ENCODE assay signal across 1 cellular context in the genomic region with DNA sequence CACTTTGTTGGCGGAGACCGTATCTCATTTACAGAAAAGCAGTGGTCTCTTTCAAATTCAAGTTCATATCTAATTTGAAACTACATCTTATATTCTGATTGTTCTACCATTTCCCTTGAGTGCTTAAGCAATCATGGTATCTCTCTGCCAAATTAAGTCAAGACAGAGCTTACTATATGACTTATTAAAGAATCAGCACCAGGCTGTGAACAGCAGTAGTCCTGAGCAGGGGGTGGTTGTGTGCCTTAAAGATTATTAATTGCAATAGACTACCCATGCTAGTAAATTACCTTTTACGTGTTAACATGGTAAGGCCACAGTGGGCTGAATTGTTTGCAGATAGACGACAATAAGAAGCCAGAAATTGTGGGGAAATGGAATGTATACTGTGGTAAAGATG.
TF ChIP-seq lines count a peak whose summit lies in the region.

No MANE protein-coding gene starts in this region.

TF ChIP-seq in IMR-90, 13 proteins besides CTCF, POLR2A, EP300 and RAD21 (continued from another document):
- TF ChIP-seq MXI1 (IDR thresholded peaks at IDR 0.05; ENCODE audit: borderline replicate concordance, low read depth, low read length) (no peak), USF2 (IDR thresholded peaks at IDR 0.05; ENCODE audit: low read depth, low read length) (no peak), RCOR1 (IDR thresholded peaks at IDR 0.05; ENCODE audit: insufficient replicate concordance, low read length) (no peak), BHLHE40 (IDR thresholded peaks at IDR 0.05; ENCODE audit: low read depth, low read length) (no peak), FOS (IDR thresholded peaks at IDR 0.05; ENCODE audit: low read depth, low read length) (no peak), CHD1 (IDR thresholded peaks at IDR 0.05; ENCODE audit: low read depth, low read length) (no peak), CEBPB (IDR thresholded peaks at IDR 0.05; ENCODE audit: low read depth, low read length) (no peak), RFX5 (IDR thresholded peaks at IDR 0.05; ENCODE audit: low read depth, low read length) (no peak), SMC3 (IDR thresholded peaks at IDR 0.05; ENCODE audit: low read depth, low read length) (no peak)
- TF ChIP-seq, protein P1, sequence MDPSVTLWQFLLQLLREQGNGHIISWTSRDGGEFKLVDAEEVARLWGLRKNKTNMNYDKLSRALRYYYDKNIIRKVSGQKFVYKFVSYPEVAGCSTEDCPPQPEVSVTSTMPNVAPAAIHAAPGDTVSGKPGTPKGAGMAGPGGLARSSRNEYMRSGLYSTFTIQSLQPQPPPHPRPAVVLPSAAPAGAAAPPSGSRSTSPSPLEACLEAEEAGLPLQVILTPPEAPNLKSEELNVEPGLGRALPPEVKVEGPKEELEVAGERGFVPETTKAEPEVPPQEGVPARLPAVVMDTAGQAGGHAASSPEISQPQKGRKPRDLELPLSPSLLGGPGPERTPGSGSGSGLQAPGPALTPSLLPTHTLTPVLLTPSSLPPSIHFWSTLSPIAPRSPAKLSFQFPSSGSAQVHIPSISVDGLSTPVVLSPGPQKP (IDR thresholded peaks at IDR 0.05; ENCODE audit: borderline replicate concordance, low read depth, low read length) = no peak
